In the genomic region with DNA sequence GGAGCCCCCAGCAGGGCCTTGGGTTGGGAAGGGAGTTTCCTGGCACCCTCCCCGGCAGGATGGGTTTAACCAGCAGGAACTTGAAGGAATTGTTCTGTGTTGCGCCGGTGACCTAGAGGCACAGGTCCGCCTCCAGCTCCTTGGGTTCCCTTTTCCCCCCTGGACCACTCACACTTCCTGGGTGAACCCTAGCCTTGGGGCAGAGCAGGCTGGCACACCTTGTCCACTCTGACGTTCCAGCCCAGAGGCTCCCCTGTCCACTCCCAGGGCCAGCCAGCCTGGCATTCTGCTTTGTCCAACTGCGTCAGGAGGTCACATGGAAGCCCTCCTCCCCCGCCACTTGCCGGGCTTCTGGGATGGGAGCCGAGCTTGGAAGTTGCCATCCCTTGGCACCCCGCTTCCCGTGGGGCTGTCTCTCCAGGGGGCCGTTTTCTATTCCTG, we compare ENCODE assay signal across 1 cellular context.
TF ChIP-seq lines count a peak whose summit lies in the region.

No MANE protein-coding gene starts in this region.

TF ChIP-seq in GM23338, 12 proteins besides CTCF, POLR2A, EP300 and RAD21 (continued from another document):
- TF ChIP-seq EZH2phosphoT487 (IDR thresholded peaks at IDR 0.05; ENCODE audit: unreplicated experiment), result no peak
- no peak for TF ChIP-seq ZNF114 (CRISPR knock-in tag; IDR thresholded peaks at IDR 0.05)
- no peak for TF ChIP-seq EZH2 (IDR thresholded peaks at IDR 0.05; ENCODE audit: low read depth, unreplicated experiment)
- TF ChIP-seq ZNF331 (CRISPR knock-in tag; IDR thresholded peaks at IDR 0.05; ENCODE audit: low read depth), result no peak
- TF ChIP-seq, protein P1, sequence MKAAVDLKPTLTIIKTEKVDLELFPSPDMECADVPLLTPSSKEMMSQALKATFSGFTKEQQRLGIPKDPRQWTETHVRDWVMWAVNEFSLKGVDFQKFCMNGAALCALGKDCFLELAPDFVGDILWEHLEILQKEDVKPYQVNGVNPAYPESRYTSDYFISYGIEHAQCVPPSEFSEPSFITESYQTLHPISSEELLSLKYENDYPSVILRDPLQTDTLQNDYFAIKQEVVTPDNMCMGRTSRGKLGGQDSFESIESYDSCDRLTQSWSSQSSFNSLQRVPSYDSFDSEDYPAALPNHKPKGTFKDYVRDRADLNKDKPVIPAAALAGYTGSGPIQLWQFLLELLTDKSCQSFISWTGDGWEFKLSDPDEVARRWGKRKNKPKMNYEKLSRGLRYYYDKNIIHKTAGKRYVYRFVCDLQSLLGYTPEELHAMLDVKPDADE (IDR thresholded peaks at IDR 0.05), result no peak
- TF ChIP-seq NANOG (IDR thresholded peaks at IDR 0.05; ENCODE audit: borderline replicate concordance), result no peak
- TF ChIP-seq, protein P2, sequence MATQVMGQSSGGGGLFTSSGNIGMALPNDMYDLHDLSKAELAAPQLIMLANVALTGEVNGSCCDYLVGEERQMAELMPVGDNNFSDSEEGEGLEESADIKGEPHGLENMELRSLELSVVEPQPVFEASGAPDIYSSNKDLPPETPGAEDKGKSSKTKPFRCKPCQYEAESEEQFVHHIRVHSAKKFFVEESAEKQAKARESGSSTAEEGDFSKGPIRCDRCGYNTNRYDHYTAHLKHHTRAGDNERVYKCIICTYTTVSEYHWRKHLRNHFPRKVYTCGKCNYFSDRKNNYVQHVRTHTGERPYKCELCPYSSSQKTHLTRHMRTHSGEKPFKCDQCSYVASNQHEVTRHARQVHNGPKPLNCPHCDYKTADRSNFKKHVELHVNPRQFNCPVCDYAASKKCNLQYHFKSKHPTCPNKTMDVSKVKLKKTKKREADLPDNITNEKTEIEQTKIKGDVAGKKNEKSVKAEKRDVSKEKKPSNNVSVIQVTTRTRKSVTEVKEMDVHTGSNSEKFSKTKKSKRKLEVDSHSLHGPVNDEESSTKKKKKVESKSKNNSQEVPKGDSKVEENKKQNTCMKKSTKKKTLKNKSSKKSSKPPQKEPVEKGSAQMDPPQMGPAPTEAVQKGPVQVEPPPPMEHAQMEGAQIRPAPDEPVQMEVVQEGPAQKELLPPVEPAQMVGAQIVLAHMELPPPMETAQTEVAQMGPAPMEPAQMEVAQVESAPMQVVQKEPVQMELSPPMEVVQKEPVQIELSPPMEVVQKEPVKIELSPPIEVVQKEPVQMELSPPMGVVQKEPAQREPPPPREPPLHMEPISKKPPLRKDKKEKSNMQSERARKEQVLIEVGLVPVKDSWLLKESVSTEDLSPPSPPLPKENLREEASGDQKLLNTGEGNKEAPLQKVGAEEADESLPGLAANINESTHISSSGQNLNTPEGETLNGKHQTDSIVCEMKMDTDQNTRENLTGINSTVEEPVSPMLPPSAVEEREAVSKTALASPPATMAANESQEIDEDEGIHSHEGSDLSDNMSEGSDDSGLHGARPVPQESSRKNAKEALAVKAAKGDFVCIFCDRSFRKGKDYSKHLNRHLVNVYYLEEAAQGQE (IDR thresholded peaks at IDR 0.05; ENCODE audit: unreplicated experiment), result no peak
- no peak for TF ChIP-seq STAT1 (IDR thresholded peaks at IDR 0.05; ENCODE audit: unreplicated experiment)
- no peak for TF ChIP-seq POLR2AphosphoS5 (IDR thresholded peaks at IDR 0.05; ENCODE audit: low read depth)
- TF ChIP-seq CREB1 (CRISPR knock-in tag; IDR thresholded peaks at IDR 0.05; ENCODE audit: low read depth), result no peak
